Comparison of ENCODE assay signal across 8 cellular contexts in genomic region chr2:159285929-159286708, GRCh38. TPM values are rescaled to one million over a fixed set of nuclear protein-coding genes. Genes with fewer than 3 reads are reported as not detected.
DNase-seq lines count a peak whose midpoint lies in the region; ATAC-seq and TF ChIP-seq lines count a peak whose summit lies in the region.

Gene WDSUB1 (minus strand): TSS chr2:159286703. CDS start chr2:159283069, 3,634 bp downstream.

- no peaks in the 10 kb centered on the region for H3K9me3 ChIP-seq in right atrium auricular region

- DNase-seq in CD1c-positive myeloid dendritic cell (ENCODE audit: extremely low spot score) (peak; percentile 59), OCI-M1 (lab: John Stamatoyannopoulos, UW) (peak; percentile 71), right atrium auricular region (ENCODE audit: low spot score) (peak; percentile 73), posterior vena cava (ENCODE audit: low spot score) (peak; percentile 86), NK-92 (lab: John Stamatoyannopoulos, UW; ENCODE audit: unreplicated experiment) (no peak)

- ATAC-seq in GM19023 (IDR thresholded peaks at IDR 0.05; ENCODE audit: unreplicated experiment) (peak; percentile 39), HG03439 (IDR thresholded peaks at IDR 0.05; ENCODE audit: unreplicated experiment) (peak; percentile 7)

- no peaks in the 10 kb centered on the region for H3K27me3 ChIP-seq in right atrium auricular region

- intact Hi-C loops in posterior vena cava (cut with DNase I), result no loop called here

- H3K27ac ChIP-seq in angular gyrus (ENCODE audit: low read depth, low read length) (peak within 1 kb of the TSS; percentile 93), right atrium auricular region (peak within 1 kb of the TSS; percentile 93 to 96)

- TF ChIP-seq CTCF in right atrium auricular region (IDR thresholded peaks at IDR 0.05), result no peak

- peaks cover 0 to 15% of the 10 kb centered on the region in 2 donors for H3K4me1 ChIP-seq in right atrium auricular region

- H3K4me3 ChIP-seq in right atrium auricular region, result peak within 1 kb of the TSS; percentile 76 to 97

- peaks cover 4% of the 10 kb centered on the region for H3K36me3 ChIP-seq in right atrium auricular region

RNA-seq across cellular contexts. Expression of gene WDSUB1, which starts in this region (rescaled TPM):
- 1 to 10 TPM; 3.2 to 4.7 TPM for total RNA-seq in right atrium auricular region
- total RNA-seq in posterior vena cava, result 1 to 10 TPM; 4.9 to 7.9 TPM
